In genomic region chr7:7696458-7697119, GRCh38 we compare ENCODE assay signal across 9 cellular contexts. TPM values are rescaled to one million over a fixed set of nuclear protein-coding genes. Genes with fewer than 3 reads are reported as not detected.
DNase-seq lines count a peak whose midpoint lies in the region; TF ChIP-seq lines count a peak whose summit lies in the region.
"Had no signal": no experiment of that assay in that cellular context is flagged by ENCODE, and none has a peak within 500 bp of the region (broad histone marks: within the 10 kb centered on the region; RNA-seq: fewer than 3 reads in every experiment).

No MANE protein-coding gene starts in this region.

- no peak for TF ChIP-seq EP300 in transverse colon (IDR thresholded peaks at IDR 0.05; ENCODE audit: low read depth)

- peak in 1 of 2 donors; percentile 34 for TF ChIP-seq POLR2A in adrenal gland (IDR thresholded peaks at IDR 0.05)
- no peak for TF ChIP-seq POLR2A in transverse colon (IDR thresholded peaks at IDR 0.05)

- peaks cover 21 to 52% of the 10 kb centered on the region in 2 donors for H3K4me1 ChIP-seq in adrenal gland (replicated peaks in 1 of 2)
- H3K4me1 ChIP-seq in transverse colon, result peaks cover 0 to 36% (median 10%) of the 10 kb centered on the region in 4 donors

- DNase-seq in NCI-H2107 treated with DMSO at 0.1 percent for 48 hours (lab: John Stamatoyannopoulos, UW; ENCODE audit: unreplicated experiment) (peak; percentile 69), NCI-H2107 (lab: John Stamatoyannopoulos, UW) (no peak), adrenal gland (peak in 1 of 7 donors; percentile 30), kidney epithelial cell (ENCODE audit: low read depth) (peak; percentile 63), transverse colon (no peak), NCI-H82 (lab: John Stamatoyannopoulos, UW) (no peak)
- DNase-seq in stimulated activated CD4-positive, alpha-beta T cell treated with anti-CD3 and anti-CD28 coated beads, Interleukin-4, amount 100 ng/mL, for 24 hours, result no peak
- DNase-seq in stimulated activated CD4-positive, alpha-beta T cell treated with anti-CD3 and anti-CD28 coated beads, Interleukin-12 subunit alpha, Interleukin-12 subunit beta, amount 100 ng/mL, for 4 hours, result no peak

- H3K36me3 ChIP-seq in adrenal gland (replicated peaks in 1 of 2) (no peaks in the 10 kb centered on the region), kidney epithelial cell (ENCODE audit: control insufficient read depth, insufficient read depth, low read length) (no peaks in the 10 kb centered on the region), transverse colon (no peaks in the 10 kb centered on the region)

- in situ Hi-C loops in transverse colon (cut with MboI; ENCODE audit: low pct_ligation_motif_present in 1 of 4, low pct_unique_long_range_greater_than_20kb in 1 of 4, low sequenced_read_pairs in 3 of 4), result loop anchor here in 1 of 4 donors (10.0 kb wide), 1 partner anchor 518 kb away; no protein-coding TSS in a partner anchor

- no peak for TF ChIP-seq CTCF in adrenal gland (IDR thresholded peaks at IDR 0.05)
- TF ChIP-seq CTCF in kidney epithelial cell (IDR thresholded peaks at IDR 0.05; ENCODE audit: insufficient read depth, low read length, poor library complexity, severe bottlenecking), result no peak
- TF ChIP-seq CTCF in transverse colon (IDR thresholded peaks at IDR 0.05), result no peak

- H3K27me3 ChIP-seq in adrenal gland, result no peaks in the 10 kb centered on the region
- H3K27me3 ChIP-seq in kidney epithelial cell (ENCODE audit: control insufficient read depth, insufficient read depth, low read length), result no peaks in the 10 kb centered on the region
- no peaks in the 10 kb centered on the region for H3K27me3 ChIP-seq in transverse colon

- intact Hi-C loops in adrenal gland (cut with DNase I), result no loop called here
- intact Hi-C loops in transverse colon (cut with DNase I; ENCODE audit: low total_unique reads), result no loop called here

- H3K4me3 ChIP-seq in adrenal gland (peak overlapping the region in 1 of 4 donors; percentile 8), kidney epithelial cell (ENCODE audit: low read depth, low read length) (no peak overlapping the region), transverse colon (no peak overlapping the region)
- H3K4me3 ChIP-seq: GM23338 had no signal

- 35 to 44% (median 42%) methylated on average over 3 of the region's 3 CpGs for WGBS in adrenal gland, 4 donors
- 51 to 67% methylated on average over 3 of the region's 3 CpGs for WGBS in transverse colon (ENCODE audit: low coverage in 1 of 2), 2 donors

- H3K9me3 ChIP-seq in adrenal gland (replicated peaks in 1 of 3) (no peaks in the 10 kb centered on the region), transverse colon (no peaks in the 10 kb centered on the region)

- H3K27ac ChIP-seq in adrenal gland (peak overlapping the region; percentile 23 to 76 (median 44)), transverse colon (peak overlapping the region in 3 of 4 donors; percentile 6 to 18 (median 16))

RNA-seq across cellular contexts. Expression of gene RPA3, which starts 21.8 kb away (rescaled TPM):
- 10 to 100 TPM; 15.3 to 49.4 (median 32.7) TPM for total RNA-seq in adrenal gland
- 10 to 100 TPM; 19.6 to 31.4 (median 27.6) TPM for polyA plus RNA-seq in adrenal gland
- 21.2 and 22.2 TPM in 2 replicates for total RNA-seq in kidney epithelial cell
- 10 to 100 TPM in 2 of 4 donors, 1 to 10 TPM in 2; 1.4 to 24.6 (median 7.6) TPM for total RNA-seq in transverse colon

RNA-seq across cellular contexts. Expression of gene UMAD1, which starts 56.0 kb away (rescaled TPM):
- total RNA-seq in adrenal gland (10 to 100 TPM; 16.7 to 77.4 (median 24.4) TPM), kidney epithelial cell (10.7 and 16.2 TPM in 2 replicates), transverse colon (10 to 100 TPM in 2 of 4 donors, 1 to 10 TPM in 1, under 1 TPM in 1; 0.40 to 21.3 (median 14.6) TPM)
- polyA plus RNA-seq in adrenal gland, result 10 to 100 TPM in 1 of 3 donors, 1 to 10 TPM in 2; 7.4 to 33.3 (median 9.0) TPM

Comparison
In these comparisons a context has a peak if more than half of its experiments do, and no peak if none do; other contexts are left out.
1. DNase-seq: peak in NCI-H2107 treated with DMSO at 0.1 percent for 48 hours (single experiment) and kidney epithelial cell (single experiment); none in NCI-H2107 (single experiment), transverse colon (single experiment), NCI-H82 (single experiment), stimulated activated CD4-positive, alpha-beta T cell treated with anti-CD3 and anti-CD28 coated beads, Interleukin-4, amount 100 ng/mL, for 24 hours (single experiment) and stimulated activated CD4-positive, alpha-beta T cell treated with anti-CD3 and anti-CD28 coated beads, Interleukin-12 subunit alpha, Interleukin-12 subunit beta, amount 100 ng/mL, for 4 hours (single experiment).